ENCODE assay signal across 25 cellular contexts in the genomic region with DNA sequence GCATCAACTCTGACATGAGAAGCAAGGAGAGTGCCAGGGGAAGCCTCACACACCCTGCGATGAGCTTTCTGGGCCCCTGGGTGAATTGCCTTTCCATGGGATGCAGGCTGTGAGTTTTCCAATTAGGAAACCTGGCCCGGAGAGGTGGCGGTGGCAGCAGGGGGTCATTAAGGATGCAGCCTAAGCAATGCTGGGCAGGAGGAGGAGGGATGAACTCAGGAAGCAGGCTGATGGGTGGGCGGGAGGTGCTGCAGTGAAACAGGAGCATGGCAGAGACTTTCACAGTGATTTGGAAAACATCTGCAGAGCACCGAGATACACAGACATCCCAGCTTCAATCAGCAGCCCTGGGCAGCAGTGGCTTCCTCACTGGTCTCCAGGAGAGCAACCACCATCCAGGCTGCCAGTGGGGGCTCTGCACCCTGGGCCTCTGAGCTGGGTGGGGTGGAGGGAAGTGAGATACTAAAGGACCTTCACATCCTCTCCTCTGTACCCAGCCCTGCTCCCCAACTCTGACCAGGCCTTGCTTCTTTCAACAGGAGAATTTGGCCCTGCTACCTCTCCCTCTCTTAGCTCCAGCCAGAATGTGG. TPM values are rescaled to one million over a fixed set of nuclear protein-coding genes. Genes with fewer than 3 reads are reported as not detected.
"Had no signal": no experiment of that assay in that cellular context is flagged by ENCODE, and none has a peak within 500 bp of the region (broad histone marks: within the 10 kb centered on the region; RNA-seq: fewer than 3 reads in every experiment).

No MANE protein-coding gene starts in this region.

- FAIRE-seq: astrocyte had no signal

- H3K27ac Mint-ChIP-seq: activated CD8-positive, alpha-beta T cell treated with anti-CD3 and anti-CD28 coated beads for 36 hours; activated naive CD4-positive, alpha-beta T cell treated with anti-CD3 and anti-CD28 coated beads, Interleukin-2, amount 10 ng/mL, durations not matched to agents 7 days and 5 days; activated T-cell treated with anti-CD3 and anti-CD28 coated beads, Interleukin-2, amount 50 U/mL, for 24 hours had no signal

- H3K27me3 ChIP-seq: cardiac muscle cell, left lung had no signal

- H3K36me3 ChIP-seq: cardiac muscle cell, left lung, prostate gland, suprapubic skin had no signal

- H3K9me3 ChIP-seq: left lung, prostate gland, suprapubic skin had no signal

- H3K27ac ChIP-seq: cardiac muscle cell, epithelial cell of prostate, foreskin keratinocyte, left lung, prostate gland, skin epidermis, suprapubic skin had no signal

- H3K27me3 Mint-ChIP-seq: activated CD8-positive, alpha-beta T cell treated with anti-CD3 and anti-CD28 coated beads for 36 hours; activated T-cell treated with anti-CD3 and anti-CD28 coated beads, Interleukin-2, amount 50 U/mL, for 24 hours had no signal

- H3K4me1 ChIP-seq: foreskin keratinocyte, left lung, prostate gland had no signal

- H3K4me1 Mint-ChIP-seq: activated naive CD4-positive, alpha-beta T cell treated with anti-CD3 and anti-CD28 coated beads, Interleukin-2, amount 10 ng/mL, durations not matched to agents 7 days and 5 days; stimulated activated naive CD8-positive, alpha-beta T cell treated with anti-CD3 and anti-CD28 coated beads, Interleukin-15, amount 100 ng/mL, for 72 hours had no signal

- H3K36me3 Mint-ChIP-seq: activated naive CD4-positive, alpha-beta T cell treated with anti-CD3 and anti-CD28 coated beads, Interleukin-2, amount 10 ng/mL, durations not matched to agents 7 days and 5 days had no signal

- H3K9me3 Mint-ChIP-seq: activated CD8-positive, alpha-beta T cell treated with anti-CD3 and anti-CD28 coated beads for 36 hours; activated naive CD4-positive, alpha-beta T cell treated with anti-CD3 and anti-CD28 coated beads, Interleukin-2, amount 10 ng/mL, durations not matched to agents 7 days and 5 days; activated T-cell treated with anti-CD3 and anti-CD28 coated beads, Interleukin-2, amount 50 U/mL, for 24 hours; stimulated activated naive CD8-positive, alpha-beta T cell treated with anti-CD3 and anti-CD28 coated beads, Interleukin-15, amount 100 ng/mL, for 72 hours had no signal

- H3K4me3 Mint-ChIP-seq: activated CD8-positive, alpha-beta T cell treated with anti-CD3 and anti-CD28 coated beads for 36 hours; activated naive CD4-positive, alpha-beta T cell treated with anti-CD3 and anti-CD28 coated beads, Interleukin-2, amount 10 ng/mL, durations not matched to agents 7 days and 5 days; activated T-cell treated with anti-CD3 and anti-CD28 coated beads, Interleukin-2, amount 50 U/mL, for 24 hours; stimulated activated naive CD8-positive, alpha-beta T cell treated with anti-CD3 and anti-CD28 coated beads, Interleukin-15, amount 100 ng/mL, for 72 hours had no signal

- H3K4me3 ChIP-seq: cardiac muscle cell, left lung, prostate gland, skin epidermis, suprapubic skin had no signal

- ATAC-seq: activated CD8-positive, alpha-beta T cell treated with anti-CD3 and anti-CD28 coated beads for 36 hours; left lung; right cardiac atrium; stimulated activated naive CD8-positive, alpha-beta T cell treated with anti-CD3 and anti-CD28 coated beads, Interleukin-15, amount 100 ng/mL, for 72 hours had no signal

- DNase-seq: activated CD4-positive, alpha-beta T cell treated with anti-CD3 and anti-CD28 coated beads for 4 hours; activated CD8-positive, alpha-beta T cell treated with anti-CD3 and anti-CD28 coated beads for 36 hours; activated naive CD4-positive, alpha-beta T cell treated with anti-CD3 and anti-CD28 coated beads, Interleukin-2, amount 10 ng/mL, durations not matched to agents 7 days and 5 days; activated T-cell treated with anti-CD3 and anti-CD28 coated beads, Interleukin-2, amount 50 U/mL, for 24 hours; glutamatergic neuron; hippocampal formation; left lung; midbrain; right cardiac atrium; stimulated activated CD4-positive, alpha-beta T cell treated with anti-CD3 and anti-CD28 coated beads, Interleukin-15, amount 100 ng/mL, for 24 hours; stimulated activated CD4-positive, alpha-beta T cell treated with anti-CD3 and anti-CD28 coated beads, Interleukin-2, amount 100 ng/mL, for 48 hours; stimulated activated naive CD8-positive, alpha-beta T cell treated with anti-CD3 and anti-CD28 coated beads, Interleukin-15, amount 100 ng/mL, for 72 hours; trophoblast cell had no signal

RNA-seq across cellular contexts. Expression of a gene that starts 44.9 kb away (rescaled TPM):
- total RNA-seq: activated CD8-positive, alpha-beta T cell treated with anti-CD3 and anti-CD28 coated beads for 36 hours; dermis microvascular lymphatic vessel endothelial cell; fibroblast of lung; foreskin keratinocyte; kidney epithelial cell; lung microvascular endothelial cell; osteocyte; right cardiac atrium; suprapubic skin had no signal
- polyA plus RNA-seq: cardiac muscle cell, fibroblast of lung, foreskin keratinocyte, right cardiac atrium had no signal
